Comparison of ENCODE assay signal across 13 cellular contexts in the genomic region with DNA sequence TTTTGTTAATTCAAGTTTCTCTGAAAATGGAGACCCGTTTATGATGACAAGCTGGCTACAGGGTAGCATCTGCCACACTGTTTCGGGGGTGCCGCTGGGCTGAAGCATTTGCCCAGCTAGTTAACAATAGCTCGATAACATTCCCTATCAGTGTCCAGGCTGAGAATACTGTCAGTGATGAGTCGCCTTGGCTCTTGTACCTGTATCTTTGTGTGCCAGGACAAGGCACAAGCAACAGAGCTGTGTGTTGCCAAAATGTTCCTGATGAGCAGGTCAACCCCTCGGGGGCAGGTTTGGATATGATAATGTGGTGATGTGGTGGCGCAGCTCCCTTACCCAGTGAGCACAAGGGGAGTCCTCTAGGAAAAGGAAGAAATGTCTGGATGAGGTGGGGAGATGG. TPM values are rescaled to one million over a fixed set of nuclear protein-coding genes. Genes with fewer than 3 reads are reported as not detected.
DNase-seq lines count a peak whose midpoint lies in the region; ATAC-seq, FAIRE-seq and TF ChIP-seq lines count a peak whose summit lies in the region.
"Had no signal": no experiment of that assay in that cellular context is flagged by ENCODE, and none has a peak within 500 bp of the region (broad histone marks: within the 10 kb centered on the region; RNA-seq: fewer than 3 reads in every experiment).

No MANE protein-coding gene starts in this region.

- H4K20me1 ChIP-seq in SK-N-SH (ENCODE audit: insufficient read depth): peaks cover 75% of the 10 kb centered on the region
- H4K20me1 ChIP-seq in PC-3 (ENCODE audit: low read length): no peaks in the 10 kb centered on the region
- no peaks in the 10 kb centered on the region for H4K20me1 ChIP-seq in keratinocyte (ENCODE audit: control insufficient read depth, extremely low read depth, insufficient read depth, low read length)

- POLR2A ChIA-PET in SK-N-SH (lab: Yijun Ruan, JAX): interaction anchor here (0.6 kb wide), 1 partner anchor 63 kb away, joined by 6 read pairs; no protein-coding TSS in a partner anchor
- POLR2A ChIA-PET in PC-3 (lab: Charles Lee; ENCODE audit: unreplicated experiment): no interaction called here

- H3K9ac ChIP-seq in SK-N-SH: no peak overlapping the region
- H3K9ac ChIP-seq in PC-3 (ENCODE audit: low read length): no peak overlapping the region
- H3K9ac ChIP-seq in keratinocyte (ENCODE audit: control insufficient read depth, extremely low read depth, insufficient read depth, low read length): no peak overlapping the region

- H3K9me2 ChIP-seq in SK-N-SH (no peaks in the 10 kb centered on the region), PC-3 (replicated peaks; ENCODE audit: low read length) (no peaks in the 10 kb centered on the region)

- H3K4me1 ChIP-seq in SK-N-SH (ENCODE audit: control insufficient read depth in 1 of 2, insufficient read depth in 2 of 2, low read depth in 1 of 2, low read length in 1 of 2): peaks cover 43 to 62% of the 10 kb centered on the region in 2 experiments
- peaks cover 39% of the 10 kb centered on the region for H3K4me1 ChIP-seq in PC-3 (ENCODE audit: insufficient read depth, low read length)
- peaks cover 68% of the 10 kb centered on the region for H3K4me1 ChIP-seq in keratinocyte (ENCODE audit: control insufficient read depth, extremely low read depth, insufficient read depth, low read length)

- TF ChIP-seq CTCF in SK-N-SH (IDR thresholded peaks at IDR 0.05) (no peak), PC-3 (conservative IDR thresholded peaks at IDR 0.05; ENCODE audit: low read depth, low read length) (no peak), keratinocyte (optimal IDR thresholded peaks at IDR 0.05 in 1 of 3, IDR thresholded peaks at IDR 0.05 in 1 of 3, conservative IDR thresholded peaks at IDR 0.05 in 1 of 3; ENCODE audit: extremely low read depth in 1 of 3, insufficient read depth in 2 of 3, low read length in 3 of 3) (no peak)

- intact Hi-C loops in PC-3 (cut with micrococcal nuclease): loop anchor here (2.0 kb wide), 1 partner anchor 23 kb away; no protein-coding TSS in a partner anchor

- H3K27me3 Mint-ChIP-seq in stimulated activated memory B cell treated with anti-CD40 and anti-IgM and Interleukin-4, amounts not matched to agents 10 μg/mL and 1 μg/mL and 100 μg/mL, for 72 hours: peaks cover 22% of the 10 kb centered on the region

- H3K4me3 ChIP-seq in SK-N-SH (ENCODE audit: low read depth in 2 of 2, low read length in 1 of 2) (no peak overlapping the region), PC-3 (ENCODE audit: low read length) (no peak overlapping the region), keratinocyte (ENCODE audit: control insufficient read depth in 2 of 3, extremely low read depth in 1 of 3, insufficient read depth in 2 of 3, low read depth in 1 of 3, low read length in 3 of 3) (no peak overlapping the region)
- H3K4me3 ChIP-seq: sigmoid colon had no signal

- no peaks in the 10 kb centered on the region for H3K9me3 Mint-ChIP-seq in stimulated activated memory B cell treated with anti-CD40 and anti-IgM and Interleukin-4, amounts not matched to agents 10 μg/mL and 1 μg/mL and 100 μg/mL, for 72 hours

- TF ChIP-seq RAD21 in SK-N-SH (IDR thresholded peaks at IDR 0.05; ENCODE audit: low read length): no peak

- CTCF ChIA-PET in SK-N-SH (lab: Yijun Ruan, JAX): interaction anchor here (1.0 to 2.1 kb wide), 3 partner anchors 30 to 85 kb away, joined by 4 to 10 read pairs (median 4); no protein-coding TSS in a partner anchor
- CTCF ChIA-PET in PC-3 (lab: Charles Lee): no interaction called here

- WGBS in SK-N-SH (ENCODE audit: low lambda C conversion rate): 93% methylated on average over 7 of the region's 7 CpGs

- no peak for TF ChIP-seq EP300 in SK-N-SH (IDR thresholded peaks at IDR 0.05; ENCODE audit: borderline replicate concordance in 1 of 2, low read depth in 1 of 2, low read length in 1 of 2)

- H3K27ac ChIP-seq in SK-N-SH (ENCODE audit: low read depth in 2 of 2, low read length in 1 of 2) (peak overlapping the region; percentile 36 to 72), PC-3 (ENCODE audit: low read length) (no peak overlapping the region), keratinocyte (ENCODE audit: control insufficient read depth, insufficient read depth, low read length) (no peak overlapping the region)

- no peak overlapping the region for H3K4me3 Mint-ChIP-seq in stimulated activated memory B cell treated with anti-CD40 and anti-IgM and Interleukin-4, amounts not matched to agents 10 μg/mL and 1 μg/mL and 100 μg/mL, for 72 hours
- H3K4me3 Mint-ChIP-seq: naive B cell had no signal

- peaks cover 55% of the 10 kb centered on the region for H3K79me2 ChIP-seq in SK-N-SH (ENCODE audit: insufficient read depth)
- no peaks in the 10 kb centered on the region for H3K79me2 ChIP-seq in PC-3 (ENCODE audit: low read length)
- H3K79me2 ChIP-seq in keratinocyte (ENCODE audit: control insufficient read depth, insufficient read depth, low read length): no peaks in the 10 kb centered on the region

- H2AFZ ChIP-seq in SK-N-SH (ENCODE audit: low read depth): no peak overlapping the region
- no peak overlapping the region for H2AFZ ChIP-seq in PC-3 (ENCODE audit: low read length)
- no peak overlapping the region for H2AFZ ChIP-seq in keratinocyte (ENCODE audit: control insufficient read depth, low read length)

- H3K36me3 ChIP-seq in SK-N-SH (replicated peaks in 1 of 2; ENCODE audit: control insufficient read depth in 1 of 2, insufficient read depth in 2 of 2, low read length in 1 of 2) (peaks cover 38 to 56% of the 10 kb centered on the region in 2 experiments), PC-3 (ENCODE audit: low read depth, low read length) (no peaks in the 10 kb centered on the region), keratinocyte (ENCODE audit: control insufficient read depth in 2 of 2, extremely low read depth in 1 of 2, insufficient read depth in 2 of 2, low read length in 2 of 2) (peaks cover 5 to 12% of the 10 kb centered on the region in 2 experiments)

- dilution Hi-C loops in keratinocyte (cut with MboI; ENCODE audit: extremely low pct_ligation_motif_present, low sequenced_read_pairs): no loop called here

- in situ Hi-C loops in G401 (cut with HindIII; ENCODE audit: low sequenced_read_pairs): no loop called here

- H3K9me3 ChIP-seq in SK-N-SH: no peaks in the 10 kb centered on the region
- H3K9me3 ChIP-seq in PC-3 (ENCODE audit: low read length): no peaks in the 10 kb centered on the region
- no peaks in the 10 kb centered on the region for H3K9me3 ChIP-seq in keratinocyte (ENCODE audit: control insufficient read depth, low read depth, low read length)

- DNase-seq in SK-N-SH (no peak), PC-3 (peak; percentile 36), keratinocyte (ENCODE audit: low read depth, low spot score) (no peak), G401 (ENCODE audit: low spot score) (no peak), cerebellar cortex (ENCODE audit: low spot score) (no peak), AG08396 (ENCODE audit: low spot score) (no peak)
- DNase-seq: activated naive CD4-positive, alpha-beta T cell; DND-41; left cardiac atrium; naive B cell had no signal

- peaks cover 49% of the 10 kb centered on the region for H3K4me1 Mint-ChIP-seq in stimulated activated memory B cell treated with anti-CD40 and anti-IgM and Interleukin-4, amounts not matched to agents 10 μg/mL and 1 μg/mL and 100 μg/mL, for 72 hours

- no peaks in the 10 kb centered on the region for H3K9me1 ChIP-seq in keratinocyte (ENCODE audit: control insufficient read depth, extremely low read depth, insufficient read depth, low read length)

- peak overlapping the region; percentile 38 for H3K27ac Mint-ChIP-seq in stimulated activated memory B cell treated with anti-CD40 and anti-IgM and Interleukin-4, amounts not matched to agents 10 μg/mL and 1 μg/mL and 100 μg/mL, for 72 hours

- no peak for FAIRE-seq in keratinocyte (lab: Jason Lieb, UNC)

- no TSS peak for BruUV-seq in PC-3 (replicated peaks; lab: Mats Ljungman, UMichigan)

- 0 out of 2 replicates have a peak overlapping the region, but pooled peaks have one; percentile 16 for H3K4me2 ChIP-seq in SK-N-SH
- no peak overlapping the region for H3K4me2 ChIP-seq in PC-3 (ENCODE audit: low read length)
- peak overlapping the region; percentile 2 for H3K4me2 ChIP-seq in keratinocyte (ENCODE audit: control insufficient read depth, extremely low read depth, insufficient read depth, low read depth, low read length)

- ATAC-seq in SK-N-SH treated with all-trans-retinoic acid at 6 μM for 48 hours (no peak), PC-3 (no peak)
- ATAC-seq in stimulated activated memory B cell treated with anti-CD40 and anti-IgM and Interleukin-4, amounts not matched to agents 10 μg/mL and 1 μg/mL and 100 μg/mL, for 72 hours: no peak

- peaks cover 6% of the 10 kb centered on the region for H3K36me3 Mint-ChIP-seq in stimulated activated memory B cell treated with anti-CD40 and anti-IgM and Interleukin-4, amounts not matched to agents 10 μg/mL and 1 μg/mL and 100 μg/mL, for 72 hours

- no peaks in the 10 kb centered on the region for H3K27me3 ChIP-seq in SK-N-SH (ENCODE audit: insufficient read depth)
- no peaks in the 10 kb centered on the region for H3K27me3 ChIP-seq in PC-3 (ENCODE audit: low read length)
- H3K27me3 ChIP-seq in keratinocyte (ENCODE audit: control insufficient read depth, extremely low read depth, insufficient read depth, low read length): no peaks in the 10 kb centered on the region
- H3K27me3 ChIP-seq: sigmoid colon had no signal

- peaks cover 79% of the 10 kb centered on the region for H3F3A ChIP-seq in SK-N-SH (replicated peaks; ENCODE audit: insufficient read depth)
- no peaks in the 10 kb centered on the region for H3F3A ChIP-seq in PC-3 (ENCODE audit: low read length, unreplicated experiment)

TF ChIP-seq in SK-N-SH treated with all-trans-retinoic acid at 6 μM for 48 hours, 23 proteins besides CTCF, POLR2A, EP300 and RAD21 (continues in another document):
- TF ChIP-seq ZNF565 (CRISPR knock-in tag; conservative IDR thresholded peaks at IDR 0.05; ENCODE audit: low read depth): no peak
- no peak for TF ChIP-seq TCF4 (CRISPR knock-in tag; IDR thresholded peaks at IDR 0.05; ENCODE audit: borderline replicate concordance)
- TF ChIP-seq ZNF8 (CRISPR knock-in tag; IDR thresholded peaks at IDR 0.05): no peak
- TF ChIP-seq OSR1 (CRISPR knock-in tag; IDR thresholded peaks at IDR 0.05): no peak

RNA-seq across cellular contexts. Expression of a gene that starts 7.0 kb away (rescaled TPM):
- polyA plus RNA-seq in SK-N-SH (2012; rRNA removed): 2,247 and 2,678 TPM in 2 replicates
- 1,829 and 2,247 TPM in 2 replicates for polyA plus RNA-seq in SK-N-SH (2012; cell fraction: cytosol; rRNA removed)
- 2,574 and 3,187 TPM in 2 replicates for polyA plus RNA-seq in SK-N-SH (2012; cell fraction: nucleus; rRNA removed)
- total RNA-seq in PC-3 (2014; rRNA removed): 4.5 and 4.8 TPM in 2 replicates
- polyA plus RNA-seq in keratinocyte: 270 to 490 TPM (median 379 TPM) in 3 replicates
- polyA plus RNA-seq in keratinocyte (2011; ENCODE audit: low read depth): 92.0 TPM
- 190 and 225 TPM in 2 replicates for polyA plus RNA-seq in keratinocyte (2011; cell fraction: cytosol; rRNA removed)
- 856 and 930 TPM in 2 replicates for polyA plus RNA-seq in keratinocyte (2011; cell fraction: nucleus; rRNA removed)
- polyA plus RNA-seq in keratinocyte (2012; ENCODE audit: low replicate concordance): 178 and 370 TPM in 2 replicates
- 282 to 529 TPM (median 401 TPM) in 3 replicates for polyA minus RNA-seq in keratinocyte
- 410 TPM for polyA minus RNA-seq in keratinocyte (2011; cell fraction: cytosol; rRNA and poly(A)+ RNA removed)
- polyA minus RNA-seq in keratinocyte (2011; cell fraction: nucleus; rRNA and poly(A)+ RNA removed): 536 and 762 TPM in 2 replicates
- 0.18 TPM in 1 of 2 replicates, not detected in the other for total RNA-seq in G401 (2014; rRNA removed; shearing (Covaris generic))

Comparison
In these comparisons a context has a peak if more than half of its experiments do, and no peak if none do; other contexts are left out.
1. H3K27ac ChIP-seq: peak in SK-N-SH (2 of 2); none in PC-3 (single experiment) and keratinocyte (single experiment).